In the genomic region with DNA sequence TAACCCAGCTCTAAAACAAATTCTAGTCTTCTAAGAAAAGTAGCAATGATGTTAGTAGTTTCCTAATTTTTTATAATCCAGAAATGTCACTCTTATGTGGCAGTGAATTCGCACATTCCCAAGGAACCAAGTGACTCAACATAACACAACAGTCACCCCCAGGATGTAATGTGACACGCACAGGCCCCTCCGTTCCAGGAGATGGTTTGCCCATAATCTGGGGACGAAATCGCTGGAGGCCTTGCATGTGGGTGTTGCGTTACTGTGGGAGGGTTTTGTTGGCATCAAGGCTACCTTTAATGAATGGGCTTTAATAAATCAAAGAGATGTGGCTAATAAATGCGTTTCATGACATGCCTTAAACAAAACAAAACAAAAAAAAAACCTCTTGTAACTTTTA, we compare ENCODE assay signal across 14 cellular contexts. TPM values are rescaled to one million over a fixed set of nuclear protein-coding genes. Genes with fewer than 3 reads are reported as not detected.
DNase-seq lines count a peak whose midpoint lies in the region; ATAC-seq and TF ChIP-seq lines count a peak whose summit lies in the region.
"Had no signal": no experiment of that assay in that cellular context is flagged by ENCODE, and none has a peak within 500 bp of the region (broad histone marks: within the 10 kb centered on the region; RNA-seq: fewer than 3 reads in every experiment).

No MANE protein-coding gene starts in this region.

- H3K27me3 Mint-ChIP-seq in osteocyte (ENCODE audit: unreplicated experiment): no peaks in the 10 kb centered on the region
- H3K27me3 Mint-ChIP-seq: CD4-positive, alpha-beta memory T cell; stimulated activated naive CD8-positive, alpha-beta T cell treated with anti-CD3 and anti-CD28 coated beads, Interleukin-15, Interleukin-2, amounts not matched to agents 100 ng/mL and 50 ng/mL, for 24 hours had no signal

- POLR2A ChIA-PET in GM10248 (lab: Yijun Ruan, JAX): no interaction called here

- H3K9me3 Mint-ChIP-seq in osteocyte (ENCODE audit: unreplicated experiment): no peaks in the 10 kb centered on the region
- H3K9me3 Mint-ChIP-seq: CD4-positive, alpha-beta memory T cell; stimulated activated naive CD8-positive, alpha-beta T cell treated with anti-CD3 and anti-CD28 coated beads, Interleukin-15, Interleukin-2, amounts not matched to agents 100 ng/mL and 50 ng/mL, for 24 hours had no signal

- CTCF ChIA-PET in GM10248 (lab: Yijun Ruan, JAX): no interaction called here

- H3K27ac Mint-ChIP-seq in osteocyte (ENCODE audit: unreplicated experiment): peak overlapping the region; percentile 23
- H3K27ac Mint-ChIP-seq: activated CD8-positive, alpha-beta T cell treated with anti-CD3 and anti-CD28 coated beads, Interleukin-2, amount 10 ng/mL, durations not matched to agents 7 days and 5 days; stimulated activated naive CD8-positive, alpha-beta T cell treated with anti-CD3 and anti-CD28 coated beads, Interleukin-15, Interleukin-2, amounts not matched to agents 100 ng/mL and 50 ng/mL, for 24 hours had no signal

- DNase-seq in AG10803 (ENCODE audit: low read depth) (peak; percentile 44), M059J (ENCODE audit: low read depth) (peak; percentile 99), dermis blood vessel endothelial cell (peak; percentile 61), osteocyte (ENCODE audit: extremely low spot score, unreplicated experiment) (no peak), G401 (ENCODE audit: low spot score) (no peak), NCI-H2029 (lab: John Stamatoyannopoulos, UW) (no peak), GM10248 (ENCODE audit: extremely low spot score) (no peak)
- DNase-seq: activated CD8-positive, alpha-beta T cell treated with anti-CD3 and anti-CD28 coated beads, Interleukin-2, amount 10 ng/mL, durations not matched to agents 7 days and 5 days; CD4-positive, alpha-beta memory T cell; NCI-H1417; stimulated activated CD4-positive, alpha-beta T cell treated with anti-CD3 and anti-CD28 coated beads, Interleukin-2, amount 100 ng/mL, for 48 hours had no signal

- in situ Hi-C loops in G401 (cut with HindIII; ENCODE audit: low sequenced_read_pairs): no loop called here

- no peaks in the 10 kb centered on the region for H3K36me3 Mint-ChIP-seq in osteocyte (ENCODE audit: unreplicated experiment)

- peaks cover 18% of the 10 kb centered on the region for H3K4me1 Mint-ChIP-seq in osteocyte (ENCODE audit: unreplicated experiment)

- no peak overlapping the region for H3K4me3 Mint-ChIP-seq in osteocyte (ENCODE audit: unreplicated experiment)
- H3K4me3 Mint-ChIP-seq: activated CD8-positive, alpha-beta T cell treated with anti-CD3 and anti-CD28 coated beads, Interleukin-2, amount 10 ng/mL, durations not matched to agents 7 days and 5 days; CD4-positive, alpha-beta memory T cell; stimulated activated naive CD8-positive, alpha-beta T cell treated with anti-CD3 and anti-CD28 coated beads, Interleukin-15, Interleukin-2, amounts not matched to agents 100 ng/mL and 50 ng/mL, for 24 hours had no signal

- TF ChIP-seq CTCF in AG10803 (conservative IDR thresholded peaks at IDR 0.05; ENCODE audit: low read length) (no peak), osteocyte (IDR thresholded peaks at IDR 0.05) (no peak), GM10248 (IDR thresholded peaks at IDR 0.05; ENCODE audit: control extremely low read depth, extremely low read depth, low read depth, missing control alignments) (no peak)

- H3K4me3 ChIP-seq in AG10803 (ENCODE audit: low read length): no peak overlapping the region
- H3K4me3 ChIP-seq: GM12878 had no signal

- ATAC-seq in GM21447 (IDR thresholded peaks at IDR 0.05; ENCODE audit: unreplicated experiment): no peak
- ATAC-seq: activated CD8-positive, alpha-beta T cell treated with anti-CD3 and anti-CD28 coated beads, Interleukin-2, amount 10 ng/mL, durations not matched to agents 7 days and 5 days; GM12878 had no signal

RNA-seq across cellular contexts. Expression of gene EVA1C, which starts 50.9 kb away (rescaled TPM):
- total RNA-seq in M059J (2014; rRNA removed; shearing (Covaris generic)): 8.1 and 10.4 TPM in 2 replicates
- 17.9 and 39.7 TPM in 2 replicates for total RNA-seq in dermis blood vessel endothelial cell
- total RNA-seq in osteocyte: 3.0 and 3.2 TPM in 2 replicates
- 2.3 TPM in 1 of 2 replicates, not detected in the other for total RNA-seq in G401 (2014; rRNA removed; shearing (Covaris generic))
- total RNA-seq: GM12878 had no signal

Comparison
In these comparisons a context has a peak if more than half of its experiments do, and no peak if none do; other contexts are left out.
1. DNase-seq: peak in AG10803 (single experiment), M059J (single experiment) and dermis blood vessel endothelial cell (single experiment); none in osteocyte (single experiment), G401 (single experiment), NCI-H2029 (single experiment) and GM10248 (single experiment).